Comparison of ENCODE assay signal across 8 cellular contexts in genomic region chr17:16215002-16215272, GRCh38. TPM values are rescaled to one million over a fixed set of nuclear protein-coding genes. Genes with fewer than 3 reads are reported as not detected.
DNase-seq lines count a peak whose midpoint lies in the region; ATAC-seq and TF ChIP-seq lines count a peak whose summit lies in the region.

No MANE protein-coding gene starts in this region.

- H3K27ac ChIP-seq in hepatocyte, result peak overlapping the region; percentile 98

- H2AFZ ChIP-seq in hepatocyte, result peak overlapping the region; percentile 69

- peaks cover 92% of the 10 kb centered on the region for H3K79me2 ChIP-seq in hepatocyte

- H3K9me3 ChIP-seq in adipocyte (ENCODE audit: control insufficient read depth, low read length), result no peaks in the 10 kb centered on the region
- no peaks in the 10 kb centered on the region for H3K9me3 ChIP-seq in hepatocyte (ENCODE audit: low read depth)

- H3K9ac ChIP-seq in adipocyte (ENCODE audit: low read length), result peak overlapping the region; percentile 96

- H3K4me2 ChIP-seq in hepatocyte, result peak overlapping the region; percentile 87

- H4K20me1 ChIP-seq in hepatocyte (ENCODE audit: insufficient read depth, poor library complexity, severe bottlenecking), result peaks cover 43% of the 10 kb centered on the region

- H3K4me1 ChIP-seq in adipocyte (ENCODE audit: control insufficient read depth, insufficient read depth, low read length) (peaks cover 40% of the 10 kb centered on the region), hepatocyte (ENCODE audit: insufficient read depth) (peaks cover 33% of the 10 kb centered on the region)

- 3% methylated on average over 23 of the region's 27 CpGs for WGBS in hepatocyte (ENCODE audit: low lambda C conversion rate, missing lambda C conversion rate)

- peak; percentile 45 for ATAC-seq in HG02870 (IDR thresholded peaks at IDR 0.05; ENCODE audit: unreplicated experiment)

- no peaks in the 10 kb centered on the region for H3K36me3 ChIP-seq in adipocyte (ENCODE audit: control insufficient read depth, insufficient read depth, low read length, severe bottlenecking)
- no peaks in the 10 kb centered on the region for H3K36me3 ChIP-seq in hepatocyte (replicated peaks; ENCODE audit: insufficient read depth, low read depth)

- TF ChIP-seq CTCF in hepatocyte (IDR thresholded peaks at IDR 0.05; ENCODE audit: poor library complexity), result no peak

- H3K4me3 ChIP-seq in adipocyte (ENCODE audit: low read length) (peak overlapping the region; percentile 97), hepatocyte (peak overlapping the region; percentile 63), skeletal muscle cell (ENCODE audit: low read depth, low read length) (peak overlapping the region; percentile 94)

- H3K27me3 ChIP-seq in adipocyte (replicated peaks; ENCODE audit: control insufficient read depth, insufficient read depth, low read length) (no peaks in the 10 kb centered on the region), hepatocyte (no peaks in the 10 kb centered on the region)

- DNase-seq in activated gamma-delta T cell treated with Interleukin-2 at 50 U/mL for 16 hours (peak; percentile 19), activated gamma-delta T cell (lab: John Stamatoyannopoulos, UW) (no peak), NCI-H748 treated with DMSO at 0.1 percent for 48 hours (lab: John Stamatoyannopoulos, UW) (peak; percentile 44), adipocyte (ENCODE audit: low read depth) (no peak), hepatocyte (ENCODE audit: low spot score) (peak; percentile 61), skeletal muscle cell (ENCODE audit: low read depth) (no peak), MV-4-11 (lab: John Stamatoyannopoulos, UW) (no peak)

- H3K9me2 ChIP-seq in hepatocyte (replicated peaks; ENCODE audit: insufficient read depth), result no peaks in the 10 kb centered on the region

RNA-seq across cellular contexts. Expression of gene NCOR1, which starts 0.4 kb away (rescaled TPM):
- 64.6 and 73.7 TPM in 2 replicates for total RNA-seq in hepatocyte
- 117 and 134 TPM in 2 replicates for polyA plus RNA-seq in hepatocyte

RNA-seq across cellular contexts. Expression of gene PIGL, which starts 2.1 kb away (rescaled TPM):
- 31.4 and 35.9 TPM in 2 replicates for total RNA-seq in hepatocyte
- 21.2 and 26.0 TPM in 2 replicates for polyA plus RNA-seq in hepatocyte

Comparison
In these comparisons a context has a peak if more than half of its experiments do, and no peak if none do; other contexts are left out.
1. DNase-seq: peak in activated gamma-delta T cell treated with Interleukin-2 at 50 U/mL for 16 hours (single experiment), NCI-H748 treated with DMSO at 0.1 percent for 48 hours (single experiment) and hepatocyte (single experiment); none in activated gamma-delta T cell (single experiment), adipocyte (single experiment), skeletal muscle cell (single experiment) and MV-4-11 (single experiment).
2. Peak in every context shown above with its lines, with median percentiles within 50 percentile points of each other: H3K4me3 ChIP-seq.